In genomic region chr2:3517948-3518495, GRCh38 we compare ENCODE assay signal across 8 cellular contexts. TPM values are rescaled to one million over a fixed set of nuclear protein-coding genes. Genes with fewer than 3 reads are reported as not detected.
DNase-seq lines count a peak whose midpoint lies in the region; ATAC-seq and TF ChIP-seq lines count a peak whose summit lies in the region.

No MANE protein-coding gene starts in this region.

- TF ChIP-seq CTCF in liver (IDR thresholded peaks at IDR 0.05; ENCODE audit: low read depth, low read length, missing input control) (no peak), tibial artery (IDR thresholded peaks at IDR 0.05) (no peak)

- no peak for ATAC-seq in activated CD8-positive, alpha-beta memory T cell treated with anti-CD3 and anti-CD28 coated beads, Interleukin-2, amount 10 ng/mL, durations not matched to agents 7 days and 5 days
- ATAC-seq in GM21723 (IDR thresholded peaks at IDR 0.05; ENCODE audit: unreplicated experiment), result no peak

- peaks cover 28% of the 10 kb centered on the region for H3K36me3 Mint-ChIP-seq in activated CD8-positive, alpha-beta memory T cell treated with anti-CD3 and anti-CD28 coated beads, Interleukin-2, amount 10 ng/mL, durations not matched to agents 7 days and 5 days

- H3K36me3 ChIP-seq in adipocyte (ENCODE audit: control insufficient read depth, insufficient read depth, low read length, severe bottlenecking) (peaks cover 13% of the 10 kb centered on the region), liver (ENCODE audit: control insufficient read depth in 4 of 4, insufficient read depth in 3 of 4, low read depth in 1 of 4, low read length in 3 of 4) (peaks cover 0 to 11% (median 3%) of the 10 kb centered on the region in 4 donors), tibial artery (peaks cover 5 to 13% (median 8%) of the 10 kb centered on the region in 3 donors)

- H3K4me3 ChIP-seq in adipocyte (ENCODE audit: low read length) (peak overlapping the region; percentile 84), liver (ENCODE audit: low read depth in 1 of 3, low read length in 3 of 3) (peak overlapping the region; percentile 59 to 92 (median 87)), tibial artery (peak overlapping the region; percentile 91 to 92)

- H3K27me3 Mint-ChIP-seq in activated CD8-positive, alpha-beta memory T cell treated with anti-CD3 and anti-CD28 coated beads, Interleukin-2, amount 10 ng/mL, durations not matched to agents 7 days and 5 days, result peaks cover 4% of the 10 kb centered on the region

- H3K27ac ChIP-seq in liver (ENCODE audit: low read depth in 1 of 2, low read length in 2 of 2) (peak overlapping the region; percentile 98 to 99), tibial artery (peak overlapping the region; percentile 99)

- H3K4me1 ChIP-seq in adipocyte (ENCODE audit: control insufficient read depth, insufficient read depth, low read length), result peaks cover 15% of the 10 kb centered on the region
- peaks cover 7 to 67% (median 50%) of the 10 kb centered on the region in 4 donors for H3K4me1 ChIP-seq in liver (ENCODE audit: control insufficient read depth in 4 of 4, insufficient read depth in 4 of 4, low read length in 3 of 4)
- peaks cover 0 to 37% (median 22%) of the 10 kb centered on the region in 4 donors for H3K4me1 ChIP-seq in tibial artery

- peak overlapping the region; percentile 84 for H3K4me3 Mint-ChIP-seq in activated CD8-positive, alpha-beta memory T cell treated with anti-CD3 and anti-CD28 coated beads, Interleukin-2, amount 10 ng/mL, durations not matched to agents 7 days and 5 days

- CTCF ChIA-PET in activated CD8-positive, alpha-beta memory T cell treated with anti-CD3 and anti-CD28 coated beads, Interleukin-2, amount 10 ng/mL, durations not matched to agents 7 days and 5 days (lab: Charles Lee), result interaction anchor here (1.3 kb wide), 1 partner anchor 134 kb away, joined by 6 read pairs; no protein-coding TSS in a partner anchor

- H3K27ac Mint-ChIP-seq in activated CD8-positive, alpha-beta memory T cell treated with anti-CD3 and anti-CD28 coated beads, Interleukin-2, amount 10 ng/mL, durations not matched to agents 7 days and 5 days, result peak overlapping the region; percentile 88

- H3K9me3 ChIP-seq in adipocyte (ENCODE audit: control insufficient read depth, low read length), result no peaks in the 10 kb centered on the region
- H3K9me3 ChIP-seq in liver (ENCODE audit: control insufficient read depth in 4 of 4, low read length in 3 of 4), result no peaks in the 10 kb centered on the region
- no peaks in the 10 kb centered on the region for H3K9me3 ChIP-seq in tibial artery

- H3K4me1 Mint-ChIP-seq in activated CD8-positive, alpha-beta memory T cell treated with anti-CD3 and anti-CD28 coated beads, Interleukin-2, amount 10 ng/mL, durations not matched to agents 7 days and 5 days, result peaks cover 39% of the 10 kb centered on the region

- no peak for TF ChIP-seq RAD21 in liver (IDR thresholded peaks at IDR 0.05)

- no peak for DNase-seq in activated CD8-positive, alpha-beta memory T cell treated with anti-CD3 and anti-CD28 coated beads, Interleukin-2, amount 10 ng/mL, durations not matched to agents 7 days and 5 days
- DNase-seq in activated CD8-positive, alpha-beta memory T cell treated with anti-CD3 and anti-CD28 coated beads, Interleukin-2, amount 50 U/mL, for 4 hours, result no peak
- DNase-seq in adipocyte (ENCODE audit: low read depth), result no peak
- no peak for DNase-seq in tibial artery
- DNase-seq in HK-2 (ENCODE audit: unreplicated experiment), result no peak
- no peak for DNase-seq in AG08395 (ENCODE audit: low spot score)

- H3K27me3 ChIP-seq in adipocyte (replicated peaks; ENCODE audit: control insufficient read depth, insufficient read depth, low read length) (no peaks in the 10 kb centered on the region), liver (ENCODE audit: control insufficient read depth in 4 of 4, insufficient read depth in 4 of 4, low read length in 3 of 4) (no peaks in the 10 kb centered on the region), tibial artery (no peaks in the 10 kb centered on the region)

- peaks cover 3% of the 10 kb centered on the region for H3K9me3 Mint-ChIP-seq in activated CD8-positive, alpha-beta memory T cell treated with anti-CD3 and anti-CD28 coated beads, Interleukin-2, amount 10 ng/mL, durations not matched to agents 7 days and 5 days (ENCODE audit: low read depth)

- intact Hi-C loops in tibial artery (cut with DNase I; ENCODE audit: low total_unique reads), result loop anchor here (1.0 kb wide), 1 partner anchor 18 kb away; no protein-coding TSS in a partner anchor

- H3K9ac ChIP-seq in adipocyte (ENCODE audit: low read length) (peak overlapping the region; percentile 92), liver (ENCODE audit: low read depth in 1 of 2, low read length in 2 of 2) (peak overlapping the region; percentile 62 to 77)

- 16% methylated on average over 3 of the region's 3 CpGs for WGBS in liver

TF ChIP-seq in liver, 16 proteins besides CTCF, POLR2A, EP300 and RAD21:
- TF ChIP-seq GABPA (IDR thresholded peaks at IDR 0.05 in 1 of 2, conservative IDR thresholded peaks at IDR 0.05 in 1 of 2) (no peak), EGR1 (IDR thresholded peaks at IDR 0.05; ENCODE audit: low read depth in 2 of 2) (no peak), REST (IDR thresholded peaks at IDR 0.05) (peak; percentile 46), HNF4A (conservative IDR thresholded peaks at IDR 0.05) (peak in 1 of 2 donors; percentile 23), NR2F2 (IDR thresholded peaks at IDR 0.05) (no peak), TAF1 (conservative IDR thresholded peaks at IDR 0.05) (peak; percentile 83), YY1 (IDR thresholded peaks at IDR 0.05) (peak; percentile 41), ZBTB33 (IDR thresholded peaks at IDR 0.05) (no peak), MAX (IDR thresholded peaks at IDR 0.05) (peak; percentile 22)

RNA-seq across cellular contexts. Expression of gene ADI1, which starts 1.3 kb away (rescaled TPM):
- total RNA-seq in activated CD8-positive, alpha-beta memory T cell treated with anti-CD3 and anti-CD28 coated beads, Interleukin-2, amount 10 ng/mL, durations not matched to agents 7 days and 5 days, result 10 to 100 TPM; 15.0 to 16.6 TPM
- total RNA-seq in liver, result 100 to 1,000 TPM in 1 of 2 donors, 10 to 100 TPM in 1; 56.2 to 154 TPM
- 100 to 1,000 TPM; 163 to 660 TPM for polyA plus RNA-seq in liver

RNA-seq across cellular contexts. Expression of gene RNASEH1, which starts 40.1 kb away (rescaled TPM):
- 10 to 100 TPM; 26.3 to 32.9 TPM for total RNA-seq in activated CD8-positive, alpha-beta memory T cell treated with anti-CD3 and anti-CD28 coated beads, Interleukin-2, amount 10 ng/mL, durations not matched to agents 7 days and 5 days
- total RNA-seq in liver, result 10 to 100 TPM; 10.2 to 18.7 TPM
- 10 to 100 TPM; 12.0 to 13.8 TPM for polyA plus RNA-seq in liver

RNA-seq across cellular contexts. Expression of gene RPS7, which starts 57.0 kb away (rescaled TPM):
- 1,000 to 10,000 TPM; 1,010 to 1,163 TPM for total RNA-seq in activated CD8-positive, alpha-beta memory T cell treated with anti-CD3 and anti-CD28 coated beads, Interleukin-2, amount 10 ng/mL, durations not matched to agents 7 days and 5 days
- 100 to 1,000 TPM; 523 to 852 TPM for total RNA-seq in liver
- polyA plus RNA-seq in liver, result 100 to 1,000 TPM; 315 to 610 TPM
